8 cellular contexts compared by ENCODE assay signal in genomic region chr5:181223041-181223728, GRCh38. TPM values are rescaled to one million over a fixed set of nuclear protein-coding genes. Genes with fewer than 3 reads are reported as not detected.
DNase-seq lines count a peak whose midpoint lies in the region; ATAC-seq and TF ChIP-seq lines count a peak whose summit lies in the region.

TRIM41 (plus strand) TSS chr5:181223281; CDS start chr5:181224000, 719 bp downstream.

- ATAC-seq in GM18508 (IDR thresholded peaks at IDR 0.05; ENCODE audit: insufficient read depth, unreplicated experiment) (peak; percentile 35), HG02973 (IDR thresholded peaks at IDR 0.05; ENCODE audit: unreplicated experiment) (peak; percentile 54), SK-N-SH treated with all-trans-retinoic acid at 6 μM for 48 hours (peak; percentile 78), body of pancreas (peak; percentile 86)

- peak; percentile 80 to 96 (median 96) for TF ChIP-seq POLR2A in body of pancreas (IDR thresholded peaks at IDR 0.05)

- intact Hi-C loops in body of pancreas (cut with DNase I): no loop called here

- no peaks in the 10 kb centered on the region for H3K9me3 ChIP-seq in body of pancreas
- no peaks in the 10 kb centered on the region for H3K9me3 ChIP-seq in iPS-20b (ENCODE audit: insufficient read depth, low read depth, low read length)

- H3K27ac ChIP-seq in body of pancreas (peak within 1 kb of the TSS; percentile 91 to 97 (median 96)), iPS-20b (ENCODE audit: low read length) (peak within 1 kb of the TSS; percentile 98)

- peak in 3 of 7 experiments; percentile 11 to 32 (median 13) for TF ChIP-seq CTCF in body of pancreas (IDR thresholded peaks at IDR 0.05)

- peak within 1 kb of the TSS; percentile 93 for H3K9ac ChIP-seq in iPS-20b (ENCODE audit: low read depth, low read length)

- H3K27me3 ChIP-seq in body of pancreas: no peaks in the 10 kb centered on the region
- no peaks in the 10 kb centered on the region for H3K27me3 ChIP-seq in iPS-20b (ENCODE audit: insufficient read depth, low read length)

- 0% methylated on average over 14 to 59 of the region's 59 CpGs for WGBS in body of pancreas, 2 donors

- DNase-seq in body of pancreas (peak; percentile 95 to 97 (median 96)), smooth muscle cell of the brain vasculature (ENCODE audit: low read depth, low spot score) (peak; percentile 93), NCI-H1930 (lab: John Stamatoyannopoulos, UW) (no peak), GDM1 (lab: John Stamatoyannopoulos, UW) (no peak)

- H3K4me1 ChIP-seq in body of pancreas (peaks cover 36% of the 10 kb centered on the region), iPS-20b (ENCODE audit: insufficient read depth, low read length) (peaks cover 8% of the 10 kb centered on the region; the same call in 1 of the 2 replicates)

- H3K4me3 ChIP-seq in body of pancreas (peak within 1 kb of the TSS; percentile 89 to 92), iPS-20b (ENCODE audit: low read length) (peak within 1 kb of the TSS; percentile 98)

- H3K36me3 ChIP-seq in body of pancreas (replicated peaks in 1 of 2; ENCODE audit: insufficient read depth in 1 of 2, low read depth in 2 of 2) (no peaks in the 10 kb centered on the region), iPS-20b (ENCODE audit: insufficient read depth, low read depth, low read length) (peaks cover 17% of the 10 kb centered on the region; the same call in 1 of the 2 replicates)

TF ChIP-seq in SK-N-SH treated with all-trans-retinoic acid at 6 μM for 48 hours, 23 proteins besides CTCF, POLR2A, EP300 and RAD21:
- TF ChIP-seq ZNF565 (CRISPR knock-in tag; conservative IDR thresholded peaks at IDR 0.05; ENCODE audit: low read depth) (no peak; the same call in 1 of the 2 replicates), GLIS3 (CRISPR knock-in tag; IDR thresholded peaks at IDR 0.05) (no peak), POU6F1 (CRISPR knock-in tag; IDR thresholded peaks at IDR 0.05; ENCODE audit: borderline replicate concordance, low read depth) (peak; percentile 64; the same call in 1 of the 2 replicates), PATZ1 (CRISPR knock-in tag; IDR thresholded peaks at IDR 0.05; ENCODE audit: borderline replicate concordance) (no peak), ESRRG (CRISPR knock-in tag; IDR thresholded peaks at IDR 0.05) (0 out of 2 replicates have a peak, but pooled peaks have one; percentile 20), ZFP30 (CRISPR knock-in tag; IDR thresholded peaks at IDR 0.05) (0 out of 2 replicates have a peak, but pooled peaks have one; percentile 16)

RNA-seq across cellular contexts. Expression of gene TRIM41, which starts in this region (rescaled TPM):
- 10 to 100 TPM; 12.5 to 15.2 TPM for total RNA-seq in body of pancreas

Comparison
In these comparisons a context has a peak if more than half of its experiments do, and no peak if none do; other contexts are left out.
1. ATAC-seq: peak in every context shown above with its lines; median percentile 86 in body of pancreas; 78 in SK-N-SH treated with all-trans-retinoic acid at 6 μM for 48 hours; 54 in HG02973; 35 in GM18508.
2. DNase-seq: peak in body of pancreas (4 of 4) and smooth muscle cell of the brain vasculature (single experiment); none in NCI-H1930 (0 of 2) and GDM1 (single experiment).